1 cellular context compared by ENCODE assay signal in genomic region chr11:2932850-2933251, GRCh38.
TF ChIP-seq lines count a peak whose summit lies in the region.

No MANE protein-coding gene starts in this region.

TF ChIP-seq in GM23338, 12 proteins besides CTCF, POLR2A, EP300 and RAD21 (continued from another document):
- TF ChIP-seq, protein P1, sequence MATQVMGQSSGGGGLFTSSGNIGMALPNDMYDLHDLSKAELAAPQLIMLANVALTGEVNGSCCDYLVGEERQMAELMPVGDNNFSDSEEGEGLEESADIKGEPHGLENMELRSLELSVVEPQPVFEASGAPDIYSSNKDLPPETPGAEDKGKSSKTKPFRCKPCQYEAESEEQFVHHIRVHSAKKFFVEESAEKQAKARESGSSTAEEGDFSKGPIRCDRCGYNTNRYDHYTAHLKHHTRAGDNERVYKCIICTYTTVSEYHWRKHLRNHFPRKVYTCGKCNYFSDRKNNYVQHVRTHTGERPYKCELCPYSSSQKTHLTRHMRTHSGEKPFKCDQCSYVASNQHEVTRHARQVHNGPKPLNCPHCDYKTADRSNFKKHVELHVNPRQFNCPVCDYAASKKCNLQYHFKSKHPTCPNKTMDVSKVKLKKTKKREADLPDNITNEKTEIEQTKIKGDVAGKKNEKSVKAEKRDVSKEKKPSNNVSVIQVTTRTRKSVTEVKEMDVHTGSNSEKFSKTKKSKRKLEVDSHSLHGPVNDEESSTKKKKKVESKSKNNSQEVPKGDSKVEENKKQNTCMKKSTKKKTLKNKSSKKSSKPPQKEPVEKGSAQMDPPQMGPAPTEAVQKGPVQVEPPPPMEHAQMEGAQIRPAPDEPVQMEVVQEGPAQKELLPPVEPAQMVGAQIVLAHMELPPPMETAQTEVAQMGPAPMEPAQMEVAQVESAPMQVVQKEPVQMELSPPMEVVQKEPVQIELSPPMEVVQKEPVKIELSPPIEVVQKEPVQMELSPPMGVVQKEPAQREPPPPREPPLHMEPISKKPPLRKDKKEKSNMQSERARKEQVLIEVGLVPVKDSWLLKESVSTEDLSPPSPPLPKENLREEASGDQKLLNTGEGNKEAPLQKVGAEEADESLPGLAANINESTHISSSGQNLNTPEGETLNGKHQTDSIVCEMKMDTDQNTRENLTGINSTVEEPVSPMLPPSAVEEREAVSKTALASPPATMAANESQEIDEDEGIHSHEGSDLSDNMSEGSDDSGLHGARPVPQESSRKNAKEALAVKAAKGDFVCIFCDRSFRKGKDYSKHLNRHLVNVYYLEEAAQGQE (IDR thresholded peaks at IDR 0.05; ENCODE audit: unreplicated experiment), result no peak
- TF ChIP-seq CREB1 (CRISPR knock-in tag; IDR thresholded peaks at IDR 0.05; ENCODE audit: low read depth) (no peak), EZH2phosphoT487 (IDR thresholded peaks at IDR 0.05; ENCODE audit: unreplicated experiment) (no peak), STAT1 (IDR thresholded peaks at IDR 0.05; ENCODE audit: unreplicated experiment) (no peak), ZNF114 (CRISPR knock-in tag; IDR thresholded peaks at IDR 0.05) (no peak), NANOG (IDR thresholded peaks at IDR 0.05; ENCODE audit: borderline replicate concordance) (no peak), EZH2 (IDR thresholded peaks at IDR 0.05; ENCODE audit: low read depth, unreplicated experiment) (no peak), ETS1 (IDR thresholded peaks at IDR 0.05) (no peak)
- TF ChIP-seq, protein P2, sequence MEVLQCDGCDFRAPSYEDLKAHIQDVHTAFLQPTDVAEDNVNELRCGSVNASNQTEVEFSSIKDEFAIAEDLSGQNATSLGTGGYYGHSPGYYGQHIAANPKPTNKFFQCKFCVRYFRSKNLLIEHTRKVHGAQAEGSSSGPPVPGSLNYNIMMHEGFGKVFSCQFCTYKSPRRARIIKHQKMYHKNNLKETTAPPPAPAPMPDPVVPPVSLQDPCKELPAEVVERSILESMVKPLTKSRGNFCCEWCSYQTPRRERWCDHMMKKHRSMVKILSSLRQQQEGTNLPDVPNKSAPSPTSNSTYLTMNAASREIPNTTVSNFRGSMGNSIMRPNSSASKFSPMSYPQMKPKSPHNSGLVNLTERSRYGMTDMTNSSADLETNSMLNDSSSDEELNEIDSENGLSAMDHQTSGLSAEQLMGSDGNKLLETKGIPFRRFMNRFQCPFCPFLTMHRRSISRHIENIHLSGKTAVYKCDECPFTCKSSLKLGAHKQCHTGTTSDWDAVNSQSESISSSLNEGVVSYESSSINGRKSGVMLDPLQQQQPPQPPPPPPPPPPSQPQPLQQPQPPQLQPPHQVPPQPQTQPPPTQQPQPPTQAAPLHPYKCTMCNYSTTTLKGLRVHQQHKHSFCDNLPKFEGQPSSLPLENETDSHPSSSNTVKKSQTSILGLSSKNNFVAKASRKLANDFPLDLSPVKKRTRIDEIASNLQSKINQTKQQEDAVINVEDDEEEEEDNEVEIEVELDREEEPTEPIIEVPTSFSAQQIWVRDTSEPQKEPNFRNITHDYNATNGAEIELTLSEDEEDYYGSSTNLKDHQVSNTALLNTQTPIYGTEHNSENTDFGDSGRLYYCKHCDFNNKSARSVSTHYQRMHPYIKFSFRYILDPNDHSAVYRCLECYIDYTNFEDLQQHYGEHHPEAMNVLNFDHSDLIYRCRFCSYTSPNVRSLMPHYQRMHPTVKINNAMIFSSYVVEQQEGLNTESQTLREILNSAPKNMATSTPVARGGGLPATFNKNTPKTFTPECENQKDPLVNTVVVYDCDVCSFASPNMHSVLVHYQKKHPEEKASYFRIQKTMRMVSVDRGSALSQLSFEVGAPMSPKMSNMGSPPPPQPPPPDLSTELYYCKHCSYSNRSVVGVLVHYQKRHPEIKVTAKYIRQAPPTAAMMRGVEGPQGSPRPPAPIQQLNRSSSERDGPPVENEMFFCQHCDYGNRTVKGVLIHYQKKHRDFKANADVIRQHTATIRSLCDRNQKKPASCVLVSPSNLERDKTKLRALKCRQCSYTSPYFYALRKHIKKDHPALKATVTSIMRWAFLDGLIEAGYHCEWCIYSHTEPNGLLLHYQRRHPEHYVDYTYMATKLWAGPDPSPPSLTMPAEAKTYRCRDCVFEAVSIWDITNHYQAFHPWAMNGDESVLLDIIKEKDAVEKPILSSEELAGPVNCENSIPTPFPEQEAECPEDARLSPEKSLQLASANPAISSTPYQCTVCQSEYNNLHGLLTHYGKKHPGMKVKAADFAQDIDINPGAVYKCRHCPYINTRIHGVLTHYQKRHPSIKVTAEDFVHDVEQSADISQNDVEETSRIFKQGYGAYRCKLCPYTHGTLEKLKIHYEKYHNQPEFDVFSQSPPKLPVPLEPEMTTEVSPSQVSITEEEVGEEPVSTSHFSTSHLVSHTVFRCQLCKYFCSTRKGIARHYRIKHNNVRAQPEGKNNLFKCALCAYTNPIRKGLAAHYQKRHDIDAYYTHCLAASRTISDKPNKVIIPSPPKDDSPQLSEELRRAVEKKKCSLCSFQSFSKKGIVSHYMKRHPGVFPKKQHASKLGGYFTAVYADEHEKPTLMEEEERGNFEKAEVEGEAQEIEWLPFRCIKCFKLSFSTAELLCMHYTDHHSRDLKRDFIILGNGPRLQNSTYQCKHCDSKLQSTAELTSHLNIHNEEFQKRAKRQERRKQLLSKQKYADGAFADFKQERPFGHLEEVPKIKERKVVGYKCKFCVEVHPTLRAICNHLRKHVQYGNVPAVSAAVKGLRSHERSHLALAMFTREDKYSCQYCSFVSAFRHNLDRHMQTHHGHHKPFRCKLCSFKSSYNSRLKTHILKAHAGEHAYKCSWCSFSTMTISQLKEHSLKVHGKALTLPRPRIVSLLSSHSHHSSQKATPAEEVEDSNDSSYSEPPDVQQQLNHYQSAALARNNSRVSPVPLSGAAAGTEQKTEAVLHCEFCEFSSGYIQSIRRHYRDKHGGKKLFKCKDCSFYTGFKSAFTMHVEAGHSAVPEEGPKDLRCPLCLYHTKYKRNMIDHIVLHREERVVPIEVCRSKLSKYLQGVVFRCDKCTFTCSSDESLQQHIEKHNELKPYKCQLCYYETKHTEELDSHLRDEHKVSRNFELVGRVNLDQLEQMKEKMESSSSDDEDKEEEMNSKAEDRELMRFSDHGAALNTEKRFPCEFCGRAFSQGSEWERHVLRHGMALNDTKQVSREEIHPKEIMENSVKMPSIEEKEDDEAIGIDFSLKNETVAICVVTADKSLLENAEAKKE (CRISPR knock-in tag; IDR thresholded peaks at IDR 0.05), result no peak
